22 cellular contexts compared by ENCODE assay signal in the genomic region with DNA sequence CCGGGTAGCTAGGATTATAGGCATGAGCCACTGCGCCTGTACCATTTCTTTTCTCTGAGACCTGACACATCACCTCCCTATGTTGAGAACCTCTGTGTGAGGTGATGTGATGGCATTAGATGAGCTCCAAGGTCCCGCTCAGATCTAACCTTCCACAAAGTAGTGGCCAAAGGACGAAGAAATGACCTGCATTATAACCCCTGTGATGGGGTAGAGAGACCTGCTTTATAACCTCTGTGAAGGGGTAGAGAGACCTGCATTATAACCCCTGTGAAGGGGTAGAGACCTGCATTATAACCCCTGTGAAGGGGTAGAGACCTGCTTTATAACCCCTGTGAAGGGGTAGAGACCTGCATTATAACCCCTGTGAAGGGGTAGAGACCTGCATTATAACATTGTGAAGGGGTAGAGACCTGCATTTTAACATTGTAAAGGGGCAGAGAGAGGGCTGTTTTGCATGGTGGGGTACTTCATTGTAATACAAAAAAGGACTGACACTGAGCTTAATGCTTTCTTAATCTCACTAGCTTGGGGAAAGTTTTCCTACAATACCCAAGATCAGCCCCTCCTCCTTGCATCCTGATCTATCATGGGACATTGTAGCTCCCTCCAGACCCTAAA. TPM values are rescaled to one million over a fixed set of nuclear protein-coding genes. Genes with fewer than 3 reads are reported as not detected.
DNase-seq lines count a peak whose midpoint lies in the region; ATAC-seq and TF ChIP-seq lines count a peak whose summit lies in the region.
"Had no signal": no experiment of that assay in that cellular context is flagged by ENCODE, and none has a peak within 500 bp of the region (broad histone marks: within the 10 kb centered on the region; RNA-seq: fewer than 3 reads in every experiment).

No MANE protein-coding gene starts in this region.

- H3K9me3 Mint-ChIP-seq in WTC11 = no peaks in the 10 kb centered on the region
- no peaks in the 10 kb centered on the region for H3K9me3 Mint-ChIP-seq in stimulated activated naive B cell treated with anti-CD40 and anti-IgM and Interleukin-4, amounts not matched to agents 10 μg/mL and 1 μg/mL and 100 μg/mL, for 72 hours
- H3K9me3 Mint-ChIP-seq: CD8-positive, alpha-beta memory T cell; HFFc6 had no signal

- H3K4me3 ChIP-seq in mesenchymal stem cell (ENCODE audit: insufficient read depth in 1 of 2, low read depth in 1 of 2, low read length in 2 of 2) (no peak overlapping the region), SJCRH30 (no peak overlapping the region)
- H3K4me3 ChIP-seq: A549, HAP-1 had no signal

- H2BK5ac ChIP-seq in mesenchymal stem cell (ENCODE audit: low read depth, low read length, poor library complexity, severe bottlenecking) = no peak overlapping the region

- peak overlapping the region; percentile 4 for H4K8ac ChIP-seq in mesenchymal stem cell (ENCODE audit: low read length)

- CTCF ChIA-PET in WTC11 (lab: Charles Lee) = interaction anchor here (1.0 to 4.0 kb wide), 4 partner anchors 9 to 19 kb away, joined by 3 to 19 read pairs (median 4); a partner anchor contains a TSS

- H3K27me3 ChIP-seq in mesenchymal stem cell (ENCODE audit: control insufficient read depth in 1 of 2, insufficient read depth in 1 of 2, low read length in 2 of 2) (no peaks in the 10 kb centered on the region), SJCRH30 (no peaks in the 10 kb centered on the region)

- H3K27ac ChIP-seq in mesenchymal stem cell (ENCODE audit: low read length, poor library complexity, severe bottlenecking) (no peak overlapping the region), SJCRH30 (no peak overlapping the region)
- H3K27ac ChIP-seq: A549, C4-2B had no signal

- no peak overlapping the region for H3K4ac ChIP-seq in mesenchymal stem cell (ENCODE audit: low read depth in 1 of 2, low read length in 2 of 2)

- no peak overlapping the region for H2BK120ac ChIP-seq in mesenchymal stem cell (ENCODE audit: low read depth, low read length)

- no peak overlapping the region for H2AFZ ChIP-seq in mesenchymal stem cell (ENCODE audit: low read depth, low read length)

- H3K36me3 Mint-ChIP-seq in WTC11 = peaks cover 94% of the 10 kb centered on the region
- H3K36me3 Mint-ChIP-seq in stimulated activated naive B cell treated with anti-CD40 and anti-IgM and Interleukin-4, amounts not matched to agents 10 μg/mL and 1 μg/mL and 100 μg/mL, for 72 hours = peaks cover 58 to 74% of the 10 kb centered on the region in 2 donors

- H3K4me3 Mint-ChIP-seq in WTC11 = no peak overlapping the region
- H3K4me3 Mint-ChIP-seq in stimulated activated naive B cell treated with anti-CD40 and anti-IgM and Interleukin-4, amounts not matched to agents 10 μg/mL and 1 μg/mL and 100 μg/mL, for 72 hours = no peak overlapping the region
- H3K4me3 Mint-ChIP-seq: CD8-positive, alpha-beta memory T cell; HFFc6 had no signal

- 97% methylated on average over 3 of the region's 4 CpGs for WGBS in mesenchymal stem cell

- H2BK15ac ChIP-seq in mesenchymal stem cell (ENCODE audit: low read depth, poor library complexity, severe bottlenecking) = no peak overlapping the region

- H2AK5ac ChIP-seq in mesenchymal stem cell (ENCODE audit: low read length, severe bottlenecking) = no peak overlapping the region

- TF ChIP-seq CTCF in WTC11 (IDR thresholded peaks at IDR 0.05) = no peak

- no peak overlapping the region for H4K91ac ChIP-seq in mesenchymal stem cell (ENCODE audit: low read length)

- no peak overlapping the region for H3K9ac ChIP-seq in mesenchymal stem cell (ENCODE audit: low read length)

- in situ Hi-C loops in ACHN (cut with HindIII; ENCODE audit: low pct_ligation_motif_present, low pct_unique_long_range_greater_than_20kb, low sequenced_read_pairs) = no loop called here

- H3K18ac ChIP-seq in mesenchymal stem cell (ENCODE audit: low read depth in 1 of 2, low read length in 2 of 2) = no peak overlapping the region

- POLR2A ChIA-PET in WTC11 (lab: Charles Lee) = interaction anchor here (1.4 to 1.5 kb wide), 2 partner anchors 9 kb away, joined by 3 to 6 read pairs; a partner anchor contains a TSS

- no peak overlapping the region for H3K27ac Mint-ChIP-seq in WTC11
- peak overlapping the region; percentile 3 for H3K27ac Mint-ChIP-seq in stimulated activated naive B cell treated with anti-CD40 and anti-IgM and Interleukin-4, amounts not matched to agents 10 μg/mL and 1 μg/mL and 100 μg/mL, for 72 hours
- H3K27ac Mint-ChIP-seq: CD8-positive, alpha-beta memory T cell; HFFc6 had no signal

- H2BK12ac ChIP-seq in mesenchymal stem cell (ENCODE audit: low read length in 2 of 2) = no peak overlapping the region

- no peak overlapping the region for H3K4me2 ChIP-seq in mesenchymal stem cell (ENCODE audit: low read length, poor library complexity, severe bottlenecking)
- H3K4me2 ChIP-seq: A549 had no signal

- H3K27me3 Mint-ChIP-seq in WTC11 (ENCODE audit: low read depth) = peaks cover 97% of the 10 kb centered on the region
- no peaks in the 10 kb centered on the region for H3K27me3 Mint-ChIP-seq in stimulated activated naive B cell treated with anti-CD40 and anti-IgM and Interleukin-4, amounts not matched to agents 10 μg/mL and 1 μg/mL and 100 μg/mL, for 72 hours

- H3K36me3 ChIP-seq in mesenchymal stem cell (ENCODE audit: control insufficient read depth in 1 of 2, insufficient read depth in 2 of 2, low read depth in 1 of 2, low read length in 2 of 2) = peaks cover 80 to 93% of the 10 kb centered on the region in 2 experiments
- H3K36me3 ChIP-seq in SJCRH30 = peaks cover 48% of the 10 kb centered on the region

- DNase-seq in ELF-1 (ENCODE audit: low read depth, low spot score) (peak; percentile 51), WTC11 (ENCODE audit: low spot score) (no peak), mesenchymal stem cell (no peak), SK-N-DZ (ENCODE audit: low spot score) (no peak), ACHN (no peak), SJCRH30 (no peak)
- no peak for DNase-seq in stimulated activated naive B cell treated with anti-CD40 and anti-IgM and Interleukin-4, amounts not matched to agents 10 μg/mL and 1 μg/mL and 100 μg/mL, for 72 hours
- DNase-seq: CD8-positive, alpha-beta memory T cell; DMS79 treated with DMSO at 0.1 percent for 48 hours; HFFc6; KBM-7; NCI-H1105 treated with DMSO at 0.1 percent for 48 hours; NCI-H2029; NCI-H446; NCI-H524 treated with DMSO at 0.1 percent for 48 hours; NCI-H774; PC-3 had no signal

- no peak overlapping the region for H3K14ac ChIP-seq in mesenchymal stem cell (ENCODE audit: low read length in 2 of 2)

- H3K23ac ChIP-seq in mesenchymal stem cell (ENCODE audit: low read length in 2 of 2) = no peak overlapping the region

- peak; percentile 74 for ATAC-seq in WTC11
- ATAC-seq in stimulated activated naive B cell treated with anti-CD40 and anti-IgM and Interleukin-4, amounts not matched to agents 10 μg/mL and 1 μg/mL and 100 μg/mL, for 72 hours (replicated peaks) = no peak
- ATAC-seq: A549, PC-3 had no signal

- H3K4me1 ChIP-seq in mesenchymal stem cell (ENCODE audit: control insufficient read depth, insufficient read depth, low read depth, low read length) (peaks cover 3% of the 10 kb centered on the region), SJCRH30 (no peaks in the 10 kb centered on the region)
- H3K4me1 ChIP-seq: A549, HAP-1 had no signal

- H3K4me1 Mint-ChIP-seq in WTC11 = no peaks in the 10 kb centered on the region
- H3K4me1 Mint-ChIP-seq in stimulated activated naive B cell treated with anti-CD40 and anti-IgM and Interleukin-4, amounts not matched to agents 10 μg/mL and 1 μg/mL and 100 μg/mL, for 72 hours = peaks cover 35 to 52% of the 10 kb centered on the region in 2 donors

- H3K79me1 ChIP-seq in mesenchymal stem cell (replicated peaks; ENCODE audit: low read length, poor library complexity, severe bottlenecking) = peaks cover 57% of the 10 kb centered on the region

- H3K9me3 ChIP-seq in mesenchymal stem cell (ENCODE audit: control insufficient read depth, low read length) = no peaks in the 10 kb centered on the region
- no peaks in the 10 kb centered on the region for H3K9me3 ChIP-seq in SJCRH30 (replicated peaks)
- H3K9me3 ChIP-seq: A549, HAP-1 had no signal

TF ChIP-seq in WTC11, 78 proteins besides CTCF, POLR2A, EP300 and RAD21 (continues in another document):
- TF ChIP-seq, protein P1, sequence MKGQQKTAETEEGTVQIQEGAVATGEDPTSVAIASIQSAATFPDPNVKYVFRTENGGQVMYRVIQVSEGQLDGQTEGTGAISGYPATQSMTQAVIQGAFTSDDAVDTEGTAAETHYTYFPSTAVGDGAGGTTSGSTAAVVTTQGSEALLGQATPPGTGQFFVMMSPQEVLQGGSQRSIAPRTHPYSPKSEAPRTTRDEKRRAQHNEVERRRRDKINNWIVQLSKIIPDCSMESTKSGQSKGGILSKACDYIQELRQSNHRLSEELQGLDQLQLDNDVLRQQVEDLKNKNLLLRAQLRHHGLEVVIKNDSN (CRISPR knock-in tag; IDR thresholded peaks at IDR 0.05) = peak; percentile 38; the same call in 1 of the 2 replicates

RNA-seq across cellular contexts. Expression of a gene that starts 8.5 kb away (rescaled TPM):
- 31.5 to 38.7 TPM (median 31.9 TPM) in 3 replicates for total RNA-seq in WTC11 (2021)
- polyA plus RNA-seq in mesenchymal stem cell (2013, experiment 1 of 2) = 19.0 TPM
- polyA plus RNA-seq in mesenchymal stem cell (2013, experiment 2 of 2) = 19.9 TPM
- polyA plus RNA-seq in SK-N-DZ (2014; cell fraction: cytosol; rRNA removed) = 30.9 and 38.7 TPM in 2 replicates
- polyA plus RNA-seq in SK-N-DZ (2014; cell fraction: nucleus; rRNA removed) = 13.4 and 15.8 TPM in 2 replicates
- total RNA-seq in SJCRH30 (2014; rRNA removed; shearing (Covaris generic)) = 31.5 and 32.0 TPM in 2 replicates

RNA-seq across cellular contexts. Expression of a gene that starts 9.7 kb away (rescaled TPM):
- total RNA-seq in WTC11 (2021) = 361 to 460 TPM (median 371 TPM) in 3 replicates
- polyA plus RNA-seq in mesenchymal stem cell (2013, experiment 1 of 2) = 513 TPM
- polyA plus RNA-seq in mesenchymal stem cell (2013, experiment 2 of 2) = 503 TPM
- 496 and 507 TPM in 2 replicates for polyA plus RNA-seq in SK-N-DZ (2014; cell fraction: cytosol; rRNA removed)
- polyA plus RNA-seq in SK-N-DZ (2014; cell fraction: nucleus; rRNA removed) = 518 and 549 TPM in 2 replicates
- 190 and 238 TPM in 2 replicates for total RNA-seq in SJCRH30 (2014; rRNA removed; shearing (Covaris generic))

RNA-seq across cellular contexts. Expression of a gene that starts 21.9 kb away (rescaled TPM):
- total RNA-seq in WTC11 (2021) = 88.9 to 102 TPM (median 89.0 TPM) in 3 replicates
- 59.9 TPM for polyA plus RNA-seq in mesenchymal stem cell (2013, experiment 1 of 2)
- 59.6 TPM for polyA plus RNA-seq in mesenchymal stem cell (2013, experiment 2 of 2)
- polyA plus RNA-seq in SK-N-DZ (2014; cell fraction: cytosol; rRNA removed) = 151 and 169 TPM in 2 replicates
- polyA plus RNA-seq in SK-N-DZ (2014; cell fraction: nucleus; rRNA removed) = 143 and 168 TPM in 2 replicates
- 48.3 and 66.2 TPM in 2 replicates for total RNA-seq in SJCRH30 (2014; rRNA removed; shearing (Covaris generic))

RNA-seq across cellular contexts. Expression of a gene that starts 53.8 kb away (rescaled TPM):
- total RNA-seq in WTC11 (2021) = 10.3 to 11.4 TPM (median 11.4 TPM) in 3 replicates
- polyA plus RNA-seq in mesenchymal stem cell (2013, experiment 1 of 2) = 2.1 TPM
- polyA plus RNA-seq in mesenchymal stem cell (2013, experiment 2 of 2) = 2.0 TPM
- 15.0 and 16.0 TPM in 2 replicates for polyA plus RNA-seq in SK-N-DZ (2014; cell fraction: cytosol; rRNA removed)
- polyA plus RNA-seq in SK-N-DZ (2014; cell fraction: nucleus; rRNA removed) = 9.4 and 13.3 TPM in 2 replicates
- total RNA-seq in SJCRH30 (2014; rRNA removed; shearing (Covaris generic)) = not detected in 2 replicates
- total RNA-seq: HFFc6, LHCN-M2, MCF 10A, PC-3 had no signal

RNA-seq across cellular contexts. Expression of a gene that starts 59.9 kb away (rescaled TPM):
- total RNA-seq in WTC11 (2021) = 2.1 to 2.9 TPM (median 2.3 TPM) in 3 replicates
- under 0.01 TPM for polyA plus RNA-seq in mesenchymal stem cell (2013, experiment 1 of 2)
- 0.01 TPM for polyA plus RNA-seq in mesenchymal stem cell (2013, experiment 2 of 2)
- not detected in 2 replicates for polyA plus RNA-seq in SK-N-DZ (2014; cell fraction: cytosol; rRNA removed)
- not detected in 2 replicates for polyA plus RNA-seq in SK-N-DZ (2014; cell fraction: nucleus; rRNA removed)
- total RNA-seq in SJCRH30 (2014; rRNA removed; shearing (Covaris generic)) = 0.02 TPM in 1 of 2 replicates, not detected in the other
- total RNA-seq: HFFc6, LHCN-M2, PC-3 had no signal
